29 cellular contexts compared by ENCODE assay signal in genomic region chrX:32010948-32011347, GRCh38.
"Had no signal": no experiment of that assay in that cellular context is flagged by ENCODE, and none has a peak within 500 bp of the region (broad histone marks: within the 10 kb centered on the region; RNA-seq: fewer than 3 reads in every experiment).

No MANE protein-coding gene starts in this region.

- H3K27me3 Mint-ChIP-seq: dendritic cell treated with granulocyte-macrophage colony-stimulating factor and Interleukin-4, amounts not matched to agents 40 ng/mL and 50 ng/mL, for 4 days; effector memory CD8-positive, alpha-beta T cell had no signal

- H3K9me3 Mint-ChIP-seq: dendritic cell treated with granulocyte-macrophage colony-stimulating factor and Interleukin-4, amounts not matched to agents 40 ng/mL and 50 ng/mL, for 4 days had no signal

- FAIRE-seq: colon, endometrium, endothelial cell of umbilical vein, frontal cortex had no signal

- H3K36me3 ChIP-seq: colonic mucosa, esophagus muscularis mucosa, esophagus squamous epithelium, gastrocnemius medialis, gastroesophageal sphincter, heart left ventricle, heart right ventricle had no signal

- H3K4me3 ChIP-seq: colonic mucosa, coronary artery, dorsolateral prefrontal cortex, esophagus muscularis mucosa, esophagus squamous epithelium, gastrocnemius medialis, gastroesophageal sphincter, heart left ventricle, heart right ventricle had no signal

- H3K27ac Mint-ChIP-seq: dendritic cell treated with granulocyte-macrophage colony-stimulating factor and Interleukin-4, amounts not matched to agents 40 ng/mL and 50 ng/mL, for 4 days; effector memory CD8-positive, alpha-beta T cell; endodermal cell had no signal

- H3K9me3 ChIP-seq: colonic mucosa, esophagus muscularis mucosa, esophagus squamous epithelium, gastrocnemius medialis, gastroesophageal sphincter, heart left ventricle, heart right ventricle had no signal

- H3K4me1 ChIP-seq: colonic mucosa, esophagus muscularis mucosa, esophagus squamous epithelium, foreskin keratinocyte, gastrocnemius medialis, gastroesophageal sphincter, heart left ventricle, heart right ventricle had no signal

- H3K27ac ChIP-seq: colonic mucosa, coronary artery, dorsolateral prefrontal cortex, epithelial cell of prostate, esophagus muscularis mucosa, esophagus squamous epithelium, foreskin keratinocyte, gastrocnemius medialis, gastroesophageal sphincter, heart left ventricle, heart right ventricle had no signal

- DNase-seq: colonic mucosa; cortex of kidney; dermis blood vessel endothelial cell; dorsolateral prefrontal cortex; effector CD4-positive, alpha-beta T cell; effector CD8-positive, alpha-beta T cell; effector memory CD4-positive, alpha-beta T cell; effector memory CD8-positive, alpha-beta T cell; endodermal cell; erythroblast; esophagus squamous epithelium; foreskin fibroblast; foreskin keratinocyte; foreskin melanocyte; gastrocnemius medialis; glutamatergic neuron; head of caudate nucleus; heart left ventricle; heart right ventricle had no signal

- H3K4me3 Mint-ChIP-seq: dendritic cell treated with granulocyte-macrophage colony-stimulating factor and Interleukin-4, amounts not matched to agents 40 ng/mL and 50 ng/mL, for 4 days; effector memory CD8-positive, alpha-beta T cell; endodermal cell had no signal

- ATAC-seq: effector memory CD8-positive, alpha-beta T cell; esophagus mucosa; foreskin keratinocyte; gastrocnemius medialis; gastroesophageal sphincter; heart left ventricle; heart right ventricle had no signal

- H3K27me3 ChIP-seq: colonic mucosa, esophagus muscularis mucosa, esophagus squamous epithelium, foreskin keratinocyte, gastrocnemius medialis, gastroesophageal sphincter, heart left ventricle, heart right ventricle had no signal
